ENCODE assay signal across 8 cellular contexts in genomic region chr6:135162678-135163439, GRCh38. TPM values are rescaled to one million over a fixed set of nuclear protein-coding genes. Genes with fewer than 3 reads are reported as not detected.
A peak's percentile ranks its signal among the peaks of the same experiment; 100 is the strongest.
DNase-seq lines count a peak whose midpoint lies in the region; ATAC-seq and TF ChIP-seq lines count a peak whose summit lies in the region.

No MANE protein-coding gene starts in this region.

- H3K36me3 Mint-ChIP-seq in activated naive CD4-positive, alpha-beta T cell treated with anti-CD3 and anti-CD28 coated beads, Interleukin-2, amount 50 U/mL, for 24 hours: no peaks in the 10 kb centered on the region

- H3K9me3 ChIP-seq in testis: no peaks in the 10 kb centered on the region

- peak; percentile 50 for DNase-seq in COLO668 (lab: John Stamatoyannopoulos, UW; ENCODE audit: unreplicated experiment)
- DNase-seq in NCI-H774 (lab: John Stamatoyannopoulos, UW): peak; percentile 7
- DNase-seq in iris pigment epithelial cell (ENCODE audit: low read depth): peak; percentile 27
- peak; percentile 57 for DNase-seq in testis

- no peaks in the 10 kb centered on the region for H3K9me3 Mint-ChIP-seq in activated naive CD4-positive, alpha-beta T cell treated with anti-CD3 and anti-CD28 coated beads, Interleukin-2, amount 50 U/mL, for 24 hours

- peak overlapping the region; percentile 44 for H3K4me3 Mint-ChIP-seq in activated naive CD4-positive, alpha-beta T cell treated with anti-CD3 and anti-CD28 coated beads, Interleukin-2, amount 50 U/mL, for 24 hours

- no peak overlapping the region for H3K4me3 ChIP-seq in testis

- H3K4me1 ChIP-seq in testis: no peaks in the 10 kb centered on the region

- H3K27ac ChIP-seq in testis: no peak overlapping the region

- peak; percentile 9 for ATAC-seq in GM21390 (IDR thresholded peaks at IDR 0.05; ENCODE audit: unreplicated experiment)
- ATAC-seq in HG02970 (IDR thresholded peaks at IDR 0.05; ENCODE audit: low FRiP score, unreplicated experiment): no peak
- ATAC-seq in GM21381 (IDR thresholded peaks at IDR 0.05; ENCODE audit: unreplicated experiment): no peak

- no peaks in the 10 kb centered on the region for H3K27me3 ChIP-seq in testis

- TF ChIP-seq CTCF in testis (IDR thresholded peaks at IDR 0.05): peak in 2 of 3 experiments; percentile 32 to 72

- intact Hi-C loops in testis (cut with DNase I; ENCODE audit: low total_unique reads): no loop called here

- no peaks in the 10 kb centered on the region for H3K36me3 ChIP-seq in testis (ENCODE audit: low read depth, missing control alignments)

- H3K4me1 Mint-ChIP-seq in activated naive CD4-positive, alpha-beta T cell treated with anti-CD3 and anti-CD28 coated beads, Interleukin-2, amount 50 U/mL, for 24 hours: peaks cover 52% of the 10 kb centered on the region

- TF ChIP-seq POLR2A in testis (IDR thresholded peaks at IDR 0.05): no peak

- no peaks in the 10 kb centered on the region for H3K27me3 Mint-ChIP-seq in activated naive CD4-positive, alpha-beta T cell treated with anti-CD3 and anti-CD28 coated beads, Interleukin-2, amount 50 U/mL, for 24 hours

- WGBS in testis, 2 donors: 27 to 30% methylated on average over 10 of the region's 10 CpGs

- H3K27ac Mint-ChIP-seq in activated naive CD4-positive, alpha-beta T cell treated with anti-CD3 and anti-CD28 coated beads, Interleukin-2, amount 50 U/mL, for 24 hours: peak overlapping the region; percentile 41

RNA-seq across cellular contexts. Expression of gene MYB, which starts 18.2 kb away (rescaled TPM):
- 1 to 10 TPM; 1.5 to 3.7 TPM for total RNA-seq in testis
- polyA plus RNA-seq in testis (ENCODE audit: insufficient read depth, low read depth, low replicate concordance): 1.8 TPM

Comparison
In these comparisons a context has a peak if more than half of its experiments do, and no peak if none do; other contexts are left out.
1. DNase-seq: peak in every context shown above with its lines; median percentile 57 in testis; 50 in COLO668; 27 in iris pigment epithelial cell; 7 in NCI-H774.